ENCODE assay signal across 1 cellular context in the genomic region with DNA sequence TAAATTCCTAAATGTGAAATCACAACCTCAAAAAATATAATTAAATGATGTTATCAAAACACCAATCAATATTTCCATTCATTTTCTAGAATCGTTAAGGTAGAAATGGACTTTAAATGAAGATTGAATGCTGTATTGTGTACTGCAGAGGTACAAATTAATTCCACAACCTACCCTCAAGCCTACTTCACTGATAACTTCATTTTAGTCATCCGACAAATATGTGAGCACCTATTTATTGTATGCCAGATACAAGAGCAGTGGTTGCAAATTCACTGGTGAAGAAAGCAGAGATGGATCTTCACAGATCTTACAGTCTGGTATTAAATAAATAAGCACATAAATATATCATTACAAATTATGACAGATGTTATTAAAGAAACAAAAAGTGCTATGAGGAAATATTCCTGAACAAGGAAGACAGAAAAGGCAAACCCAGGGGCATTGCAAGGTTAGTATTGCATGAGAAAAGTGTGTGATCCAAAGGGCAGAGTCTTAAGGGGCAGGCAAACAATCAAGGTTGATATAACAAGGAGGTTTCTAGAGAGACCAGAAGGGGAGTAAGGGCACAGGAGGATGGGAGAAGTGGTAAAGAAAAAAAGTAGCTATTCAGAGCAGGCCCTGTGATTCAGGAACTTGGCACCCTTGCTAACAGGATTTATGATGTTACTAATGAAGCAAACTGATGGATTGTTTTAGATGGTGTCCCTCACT.
TF ChIP-seq lines count a peak whose summit lies in the region.

No MANE protein-coding gene starts in this region.

TF ChIP-seq in A549, 52 proteins besides CTCF, POLR2A, EP300 and RAD21:
- TF ChIP-seq RCOR1 (IDR thresholded peaks at IDR 0.05; ENCODE audit: low read depth, low read length): no peak
- TF ChIP-seq CBX8 (IDR thresholded peaks at IDR 0.05): no peak
- TF ChIP-seq, protein P1, sequence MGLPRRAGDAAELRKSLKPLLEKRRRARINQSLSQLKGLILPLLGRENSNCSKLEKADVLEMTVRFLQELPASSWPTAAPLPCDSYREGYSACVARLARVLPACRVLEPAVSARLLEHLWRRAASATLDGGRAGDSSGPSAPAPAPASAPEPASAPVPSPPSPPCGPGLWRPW (IDR thresholded peaks at IDR 0.05): no peak
- TF ChIP-seq KDM1A (IDR thresholded peaks at IDR 0.05; ENCODE audit: low read depth): no peak
- no peak for TF ChIP-seq TFCP2L1 (CRISPR knock-in tag; IDR thresholded peaks at IDR 0.05)
- no peak for TF ChIP-seq FOXS1 (CRISPR knock-in tag; IDR thresholded peaks at IDR 0.05)
- TF ChIP-seq, protein P2, sequence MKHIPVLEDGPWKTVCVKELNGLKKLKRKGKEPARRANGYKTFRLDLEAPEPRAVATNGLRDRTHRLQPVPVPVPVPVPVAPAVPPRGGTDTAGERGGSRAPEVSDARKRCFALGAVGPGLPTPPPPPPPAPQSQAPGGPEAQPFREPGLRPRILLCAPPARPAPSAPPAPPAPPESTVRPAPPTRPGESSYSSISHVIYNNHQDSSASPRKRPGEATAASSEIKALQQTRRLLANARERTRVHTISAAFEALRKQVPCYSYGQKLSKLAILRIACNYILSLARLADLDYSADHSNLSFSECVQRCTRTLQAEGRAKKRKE (CRISPR knock-in tag; IDR thresholded peaks at IDR 0.05; ENCODE audit: low read depth): no peak
- TF ChIP-seq KDM5A (IDR thresholded peaks at IDR 0.05): no peak
- TF ChIP-seq PHF8 (IDR thresholded peaks at IDR 0.05; ENCODE audit: borderline replicate concordance, low read depth): no peak
- no peak for TF ChIP-seq ZNF302 (CRISPR knock-in tag; IDR thresholded peaks at IDR 0.05)
- TF ChIP-seq, protein P3, sequence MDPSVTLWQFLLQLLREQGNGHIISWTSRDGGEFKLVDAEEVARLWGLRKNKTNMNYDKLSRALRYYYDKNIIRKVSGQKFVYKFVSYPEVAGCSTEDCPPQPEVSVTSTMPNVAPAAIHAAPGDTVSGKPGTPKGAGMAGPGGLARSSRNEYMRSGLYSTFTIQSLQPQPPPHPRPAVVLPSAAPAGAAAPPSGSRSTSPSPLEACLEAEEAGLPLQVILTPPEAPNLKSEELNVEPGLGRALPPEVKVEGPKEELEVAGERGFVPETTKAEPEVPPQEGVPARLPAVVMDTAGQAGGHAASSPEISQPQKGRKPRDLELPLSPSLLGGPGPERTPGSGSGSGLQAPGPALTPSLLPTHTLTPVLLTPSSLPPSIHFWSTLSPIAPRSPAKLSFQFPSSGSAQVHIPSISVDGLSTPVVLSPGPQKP (IDR thresholded peaks at IDR 0.05; ENCODE audit: low read depth, low read length): no peak
- no peak for TF ChIP-seq MYC (IDR thresholded peaks at IDR 0.05; ENCODE audit: borderline replicate concordance, low read length)
- no peak for TF ChIP-seq ESRRA (IDR thresholded peaks at IDR 0.05; ENCODE audit: borderline replicate concordance, low read length)
- no peak for TF ChIP-seq EHF (CRISPR knock-in tag; IDR thresholded peaks at IDR 0.05)
- no peak for TF ChIP-seq ZFP36 (IDR thresholded peaks at IDR 0.05; ENCODE audit: borderline replicate concordance, partially characterized antibody)
- TF ChIP-seq FOSL2 (IDR thresholded peaks at IDR 0.05): no peak
- no peak for TF ChIP-seq FOSL2 (CRISPR knock-in tag; IDR thresholded peaks at IDR 0.05)
- TF ChIP-seq CHD2 (IDR thresholded peaks at IDR 0.05; ENCODE audit: low read length, partially characterized antibody): no peak
